ENCODE assay signal across 9 cellular contexts in genomic region chr4:139184129-139184528, GRCh38. TPM values are rescaled to one million over a fixed set of nuclear protein-coding genes. Genes with fewer than 3 reads are reported as not detected.
A peak's percentile ranks its signal among the peaks of the same experiment; 100 is the strongest.
DNase-seq lines count a peak whose midpoint lies in the region; ATAC-seq and TF ChIP-seq lines count a peak whose summit lies in the region.
"Had no signal": no experiment of that assay in that cellular context is flagged by ENCODE, and none has a peak within 500 bp of the region (broad histone marks: within the 10 kb centered on the region; RNA-seq: fewer than 3 reads in every experiment).

No MANE protein-coding gene starts in this region.

- H3K27me3 ChIP-seq in adrenal gland (no peaks in the 10 kb centered on the region), mesenchymal stem cell (ENCODE audit: control insufficient read depth in 1 of 2, insufficient read depth in 1 of 2, low read length in 2 of 2) (no peaks in the 10 kb centered on the region)

- no peak overlapping the region for H4K8ac ChIP-seq in mesenchymal stem cell (ENCODE audit: low read length)

- H3K9me3 ChIP-seq in adrenal gland (replicated peaks in 1 of 3) = no peaks in the 10 kb centered on the region
- H3K9me3 ChIP-seq in mesenchymal stem cell (ENCODE audit: control insufficient read depth, low read length) = no peaks in the 10 kb centered on the region

- no peak overlapping the region for H3K23ac ChIP-seq in mesenchymal stem cell (ENCODE audit: low read length in 2 of 2)

- no peaks in the 10 kb centered on the region for H3K4me1 ChIP-seq in adrenal gland (replicated peaks in 1 of 2)
- no peaks in the 10 kb centered on the region for H3K4me1 ChIP-seq in mesenchymal stem cell (ENCODE audit: control insufficient read depth, insufficient read depth, low read depth, low read length)

- H2BK15ac ChIP-seq in mesenchymal stem cell (ENCODE audit: low read depth, poor library complexity, severe bottlenecking) = no peak overlapping the region

- no peak overlapping the region for H2AFZ ChIP-seq in mesenchymal stem cell (ENCODE audit: low read depth, low read length)

- H2BK120ac ChIP-seq in mesenchymal stem cell (ENCODE audit: low read depth, low read length) = no peak overlapping the region

- peak; percentile 18; the same call in 1 of the 3 replicates for TF ChIP-seq CTCF in GM12872 (IDR thresholded peaks at IDR 0.05; ENCODE audit: insufficient read depth, low read depth, low read length)
- peak in 4 of 6 experiments; percentile 27 to 47 (median 36) for TF ChIP-seq CTCF in adrenal gland (IDR thresholded peaks at IDR 0.05)

- no peak overlapping the region for H3K4me2 ChIP-seq in mesenchymal stem cell (ENCODE audit: low read length, poor library complexity, severe bottlenecking)

- H3K4ac ChIP-seq in mesenchymal stem cell (ENCODE audit: low read depth in 1 of 2, low read length in 2 of 2) = no peak overlapping the region

- no peak overlapping the region for H3K9ac ChIP-seq in mesenchymal stem cell (ENCODE audit: low read length)

- DNase-seq in adrenal gland (no peak), mesenchymal stem cell (peak; percentile 33), NCI-H446 (lab: John Stamatoyannopoulos, UW) (no peak), CD1c-positive myeloid dendritic cell (ENCODE audit: extremely low spot score) (no peak)
- DNase-seq in stimulated activated naive CD4-positive, alpha-beta T cell treated with Interleukin-2 at 50 U/mL for 16 hours (lab: John Stamatoyannopoulos, UW) = no peak
- DNase-seq: effector memory CD4-positive, alpha-beta T cell; posterior cingulate gyrus had no signal

- H3K27ac ChIP-seq in adrenal gland = no peak overlapping the region
- no peak overlapping the region for H3K27ac ChIP-seq in mesenchymal stem cell (ENCODE audit: low read length, poor library complexity, severe bottlenecking)

- no peak for TF ChIP-seq POLR2A in adrenal gland (IDR thresholded peaks at IDR 0.05)

- H4K91ac ChIP-seq in mesenchymal stem cell (ENCODE audit: low read length) = no peak overlapping the region

- peak; percentile 62 for ATAC-seq in HG03196 (IDR thresholded peaks at IDR 0.05; ENCODE audit: unreplicated experiment)

- H2BK12ac ChIP-seq in mesenchymal stem cell (ENCODE audit: low read length in 2 of 2) = no peak overlapping the region

- intact Hi-C loops in adrenal gland (cut with DNase I) = loop anchor here in 1 of 2 donors (10.0 kb wide), 1 partner anchor 101 kb away; the partner anchor contains the start of gene MGARP

- no peaks in the 10 kb centered on the region for H3K79me1 ChIP-seq in mesenchymal stem cell (replicated peaks; ENCODE audit: low read length, poor library complexity, severe bottlenecking)

- no peak overlapping the region for H3K18ac ChIP-seq in mesenchymal stem cell (ENCODE audit: low read depth in 1 of 2, low read length in 2 of 2)

- H3K14ac ChIP-seq in mesenchymal stem cell (ENCODE audit: low read length in 2 of 2) = no peak overlapping the region

- H3K36me3 ChIP-seq in adrenal gland (replicated peaks in 1 of 2) (no peaks in the 10 kb centered on the region), mesenchymal stem cell (ENCODE audit: control insufficient read depth in 1 of 2, insufficient read depth in 2 of 2, low read depth in 1 of 2, low read length in 2 of 2) (no peaks in the 10 kb centered on the region)

- H3K4me3 ChIP-seq in adrenal gland (no peak overlapping the region), mesenchymal stem cell (ENCODE audit: insufficient read depth in 1 of 2, low read depth in 1 of 2, low read length in 2 of 2) (no peak overlapping the region)

- H2AK5ac ChIP-seq in mesenchymal stem cell (ENCODE audit: low read length, severe bottlenecking) = no peak overlapping the region

- no peak overlapping the region for H2BK5ac ChIP-seq in mesenchymal stem cell (ENCODE audit: low read depth, low read length, poor library complexity, severe bottlenecking)

RNA-seq across cellular contexts. Expression of gene ELF2, which starts 7.1 kb away (rescaled TPM):
- 10 to 100 TPM; 14.0 to 46.9 (median 33.8) TPM for total RNA-seq in adrenal gland
- 10 to 100 TPM; 14.8 to 20.7 (median 15.9) TPM for polyA plus RNA-seq in adrenal gland
- polyA plus RNA-seq in mesenchymal stem cell (2013, experiment 1 of 2) = 20.6 TPM
- polyA plus RNA-seq in mesenchymal stem cell (2013, experiment 2 of 2) = 21.3 TPM
